17 cellular contexts compared by ENCODE assay signal in genomic region chr14:38716871-38717270, GRCh38.
DNase-seq lines count a peak whose midpoint lies in the region; TF ChIP-seq lines count a peak whose summit lies in the region.
"Had no signal": no experiment of that assay in that cellular context is flagged by ENCODE, and none has a peak within 500 bp of the region (broad histone marks: within the 10 kb centered on the region; RNA-seq: fewer than 3 reads in every experiment).

No MANE protein-coding gene starts in this region.

- no peak overlapping the region for H3K27ac Mint-ChIP-seq in chondrocyte (ENCODE audit: unreplicated experiment)
- H3K27ac Mint-ChIP-seq: activated naive CD8-positive, alpha-beta T cell treated with anti-CD3 and anti-CD28 coated beads, Interleukin-2, amount 50 U/mL, for 24 hours; activated T-cell treated with anti-CD3 and anti-CD28 coated beads, Interleukin-2, amount 50 U/mL, for 24 hours; CD8-positive, alpha-beta memory T cell had no signal

- H3K9me3 Mint-ChIP-seq in chondrocyte (ENCODE audit: low read depth): no peaks in the 10 kb centered on the region
- H3K9me3 Mint-ChIP-seq: activated naive CD8-positive, alpha-beta T cell treated with anti-CD3 and anti-CD28 coated beads, Interleukin-2, amount 50 U/mL, for 24 hours; activated T-cell treated with anti-CD3 and anti-CD28 coated beads, Interleukin-2, amount 50 U/mL, for 24 hours had no signal

- no peak overlapping the region for H3K4me3 Mint-ChIP-seq in chondrocyte (ENCODE audit: unreplicated experiment)
- H3K4me3 Mint-ChIP-seq: activated naive CD8-positive, alpha-beta T cell treated with anti-CD3 and anti-CD28 coated beads, Interleukin-2, amount 50 U/mL, for 24 hours; activated T-cell treated with anti-CD3 and anti-CD28 coated beads, Interleukin-2, amount 50 U/mL, for 24 hours; CD8-positive, alpha-beta memory T cell had no signal

- H3K36me3 Mint-ChIP-seq in chondrocyte (ENCODE audit: low read depth): no peaks in the 10 kb centered on the region
- H3K36me3 Mint-ChIP-seq: CD8-positive, alpha-beta memory T cell had no signal

- no peaks in the 10 kb centered on the region for H3K4me1 Mint-ChIP-seq in chondrocyte (ENCODE audit: low read depth)
- H3K4me1 Mint-ChIP-seq: activated naive CD8-positive, alpha-beta T cell treated with anti-CD3 and anti-CD28 coated beads, Interleukin-2, amount 50 U/mL, for 24 hours; CD8-positive, alpha-beta memory T cell had no signal

- peak; percentile 35 for DNase-seq in NCI-H146 (lab: John Stamatoyannopoulos, UW)
- no peak for DNase-seq in NCI-H146 treated with DMSO at 0.1 percent for 48 hours (lab: John Stamatoyannopoulos, UW; ENCODE audit: unreplicated experiment)
- peak; percentile 81 to 93 for DNase-seq in NCI-H446 (lab: John Stamatoyannopoulos, UW)
- DNase-seq in hippocampal formation (lab: John Stamatoyannopoulos, UW): peak; percentile 2 to 53
- DNase-seq in activated CD4-positive, alpha-beta T cell treated with anti-CD3 and anti-CD28 coated beads, Interleukin-2, amount 50 U/mL, for 1 hour: no peak
- no peak for DNase-seq in chondrocyte (ENCODE audit: low spot score)
- no peak for DNase-seq in SKM-1 (lab: John Stamatoyannopoulos, UW; ENCODE audit: unreplicated experiment)
- DNase-seq: activated CD4-positive, alpha-beta T cell treated with anti-CD3 and anti-CD28 coated beads for 48 hours; activated naive CD8-positive, alpha-beta T cell treated with anti-CD3 and anti-CD28 coated beads, Interleukin-2, amount 50 U/mL, for 24 hours; activated T-cell treated with anti-CD3 and anti-CD28 coated beads, Interleukin-2, amount 50 U/mL, for 24 hours; CD8-positive, alpha-beta memory T cell; central memory CD4-positive, alpha-beta T cell; foreskin melanocyte; NCI-H1930; NCI-H82 had no signal

- peaks cover 15% of the 10 kb centered on the region for H3K27me3 Mint-ChIP-seq in chondrocyte (ENCODE audit: low read depth)
- H3K27me3 Mint-ChIP-seq: activated naive CD8-positive, alpha-beta T cell treated with anti-CD3 and anti-CD28 coated beads, Interleukin-2, amount 50 U/mL, for 24 hours; activated T-cell treated with anti-CD3 and anti-CD28 coated beads, Interleukin-2, amount 50 U/mL, for 24 hours had no signal

- H3K27ac ChIP-seq in temporal lobe (ENCODE audit: low read depth, low read length): peak overlapping the region; percentile 22
- H3K27ac ChIP-seq: prostate gland had no signal

- no peak for TF ChIP-seq CTCF in chondrocyte (IDR thresholded peaks at IDR 0.05)

Comparison
In these comparisons a context has a peak if more than half of its experiments do, and no peak if none do; other contexts are left out.
1. DNase-seq: peak in NCI-H146 (single experiment), NCI-H446 (2 of 2) and hippocampal formation (2 of 2); none in NCI-H146 treated with DMSO at 0.1 percent for 48 hours (single experiment), activated CD4-positive, alpha-beta T cell treated with anti-CD3 and anti-CD28 coated beads, Interleukin-2, amount 50 U/mL, for 1 hour (single experiment), chondrocyte (single experiment) and SKM-1 (single experiment).